ENCODE assay signal across 8 cellular contexts in genomic region chr13:44191504-44192171, GRCh38.
DNase-seq lines count a peak whose midpoint lies in the region; ATAC-seq, FAIRE-seq and TF ChIP-seq lines count a peak whose summit lies in the region.

No MANE protein-coding gene starts in this region.

- ATAC-seq in GM21529 (IDR thresholded peaks at IDR 0.05; ENCODE audit: unreplicated experiment) (no peak), HG02852 (IDR thresholded peaks at IDR 0.05; ENCODE audit: unreplicated experiment) (no peak)

- H3K9me1 ChIP-seq in keratinocyte (ENCODE audit: control insufficient read depth, extremely low read depth, insufficient read depth, low read length) = no peaks in the 10 kb centered on the region

- no peak overlapping the region for H3K9ac ChIP-seq in keratinocyte (ENCODE audit: control insufficient read depth, extremely low read depth, insufficient read depth, low read length)

- DNase-seq in NB4 (ENCODE audit: low read depth) (peak; percentile 70), cardiac fibroblast (ENCODE audit: low read depth in 2 of 2) (peak; percentile 80 to 85), keratinocyte (ENCODE audit: low read depth, low spot score) (no peak)
- DNase-seq in T-helper 2 cell treated with Interferon-gamma antibody and Interleukin-4, amounts not matched to agents 5 μg/mL and 100 μg/mL, for 36 hours (ENCODE audit: low spot score) = peak; percentile 19
- peak; percentile 40 for DNase-seq in stimulated activated CD4-positive, alpha-beta T cell treated with anti-CD3 and anti-CD28 coated beads, Interleukin-4, amount 100 ng/mL, for 24 hours

- H3K4me1 Mint-ChIP-seq in T-helper 2 cell treated with Interferon-gamma antibody and Interleukin-4, amounts not matched to agents 5 μg/mL and 100 μg/mL, for 36 hours (ENCODE audit: low read depth) = peaks cover 16% of the 10 kb centered on the region

- dilution Hi-C loops in keratinocyte (cut with MboI; ENCODE audit: extremely low pct_ligation_motif_present, low sequenced_read_pairs) = no loop called here

- no peaks in the 10 kb centered on the region for H3K36me3 Mint-ChIP-seq in T-helper 2 cell treated with Interferon-gamma antibody and Interleukin-4, amounts not matched to agents 5 μg/mL and 100 μg/mL, for 36 hours (ENCODE audit: low read depth)

- FAIRE-seq in G401.6 (lab: Jason Lieb, UNC) = peak; percentile 23
- peak; percentile 55 for FAIRE-seq in keratinocyte (lab: Jason Lieb, UNC)

- no peaks in the 10 kb centered on the region for H4K20me1 ChIP-seq in keratinocyte (ENCODE audit: control insufficient read depth, extremely low read depth, insufficient read depth, low read length)

- peaks cover 61% of the 10 kb centered on the region for H3K27me3 Mint-ChIP-seq in T-helper 2 cell treated with Interferon-gamma antibody and Interleukin-4, amounts not matched to agents 5 μg/mL and 100 μg/mL, for 36 hours (ENCODE audit: low read depth)

- no peak overlapping the region for H3K4me3 Mint-ChIP-seq in T-helper 2 cell treated with Interferon-gamma antibody and Interleukin-4, amounts not matched to agents 5 μg/mL and 100 μg/mL, for 36 hours

- no peak overlapping the region for H3K27ac Mint-ChIP-seq in T-helper 2 cell treated with Interferon-gamma antibody and Interleukin-4, amounts not matched to agents 5 μg/mL and 100 μg/mL, for 36 hours

- H2AFZ ChIP-seq in keratinocyte (ENCODE audit: control insufficient read depth, low read length) = no peak overlapping the region

- H3K27me3 ChIP-seq in keratinocyte (ENCODE audit: control insufficient read depth, extremely low read depth, insufficient read depth, low read length) = no peaks in the 10 kb centered on the region

- no peak overlapping the region for H3K27ac ChIP-seq in keratinocyte (ENCODE audit: control insufficient read depth, insufficient read depth, low read length)

- no peaks in the 10 kb centered on the region for H3K9me3 ChIP-seq in keratinocyte (ENCODE audit: control insufficient read depth, low read depth, low read length)

- H3K4me3 ChIP-seq in NB4 (ENCODE audit: low read depth, low read length) (no peak overlapping the region), cardiac fibroblast (replicated peaks in 1 of 2; ENCODE audit: low read depth in 2 of 2, low read length in 2 of 2) (no peak overlapping the region), keratinocyte (ENCODE audit: control insufficient read depth in 2 of 3, extremely low read depth in 1 of 3, insufficient read depth in 2 of 3, low read depth in 1 of 3, low read length in 3 of 3) (no peak overlapping the region)

- H3K79me2 ChIP-seq in keratinocyte (ENCODE audit: control insufficient read depth, insufficient read depth, low read length) = no peaks in the 10 kb centered on the region

- peaks cover 18% of the 10 kb centered on the region for H3K4me1 ChIP-seq in keratinocyte (ENCODE audit: control insufficient read depth, extremely low read depth, insufficient read depth, low read length)

- TF ChIP-seq CTCF in NB4 (IDR thresholded peaks at IDR 0.05; ENCODE audit: low read depth, low read length) = peak; percentile 69
- peak; percentile 75 for TF ChIP-seq CTCF in cardiac fibroblast (IDR thresholded peaks at IDR 0.05; ENCODE audit: low read depth, low read length)
- peak; percentile 53 to 66 (median 54) for TF ChIP-seq CTCF in keratinocyte (optimal IDR thresholded peaks at IDR 0.05 in 1 of 3, IDR thresholded peaks at IDR 0.05 in 1 of 3, conservative IDR thresholded peaks at IDR 0.05 in 1 of 3; ENCODE audit: extremely low read depth in 1 of 3, insufficient read depth in 2 of 3, low read length in 3 of 3)

- H3K4me2 ChIP-seq in keratinocyte (ENCODE audit: control insufficient read depth, extremely low read depth, insufficient read depth, low read depth, low read length) = no peak overlapping the region

- H3K9me3 Mint-ChIP-seq in T-helper 2 cell treated with Interferon-gamma antibody and Interleukin-4, amounts not matched to agents 5 μg/mL and 100 μg/mL, for 36 hours = no peaks in the 10 kb centered on the region

- H3K36me3 ChIP-seq in keratinocyte (ENCODE audit: control insufficient read depth in 2 of 2, extremely low read depth in 1 of 2, insufficient read depth in 2 of 2, low read length in 2 of 2) = no peaks in the 10 kb centered on the region

- no peak for TF ChIP-seq POLR2A in NB4 (IDR thresholded peaks at IDR 0.05; ENCODE audit: extremely low read depth, insufficient read length)
